In the genomic region with DNA sequence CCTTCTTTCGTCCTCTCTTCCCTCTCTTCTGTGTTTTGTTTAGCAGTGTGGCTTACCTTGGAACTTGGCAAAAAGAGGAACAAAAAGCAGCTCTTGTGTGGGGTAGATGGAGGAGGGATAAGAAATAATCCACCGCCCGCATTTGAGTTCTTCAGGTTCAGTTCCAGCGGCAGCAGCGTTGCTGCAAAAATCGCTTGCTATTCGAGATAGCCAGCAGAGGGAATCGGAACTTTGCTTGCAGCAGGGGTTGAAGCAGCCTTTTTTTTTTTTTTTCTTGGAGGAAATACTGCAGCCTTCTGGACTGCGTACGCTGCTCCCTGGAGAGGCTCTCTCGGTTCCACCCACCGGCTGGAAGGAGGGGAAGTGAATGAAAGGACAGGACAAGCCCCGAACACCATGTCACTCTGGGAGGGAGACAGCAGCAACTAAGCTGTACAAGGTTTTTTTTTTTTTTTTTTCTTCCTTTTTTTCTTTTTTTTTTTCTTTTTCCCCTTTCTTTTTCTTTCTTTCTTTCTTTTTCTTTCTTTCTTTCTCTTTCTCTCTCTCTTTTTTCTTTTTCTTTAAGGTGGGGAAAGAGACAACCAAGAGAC, we compare ENCODE assay signal across 1 cellular context.
A peak's percentile ranks its signal among the peaks of the same experiment; 100 is the strongest.
TF ChIP-seq lines count a peak whose summit lies in the region.

A gene (plus strand): TSS at position 397 of the 590 bp plus-strand sequence.

TF ChIP-seq in HEK293, 187 proteins besides CTCF, POLR2A, EP300 and RAD21 (continued from another document):
- TF ChIP-seq, protein P1, sequence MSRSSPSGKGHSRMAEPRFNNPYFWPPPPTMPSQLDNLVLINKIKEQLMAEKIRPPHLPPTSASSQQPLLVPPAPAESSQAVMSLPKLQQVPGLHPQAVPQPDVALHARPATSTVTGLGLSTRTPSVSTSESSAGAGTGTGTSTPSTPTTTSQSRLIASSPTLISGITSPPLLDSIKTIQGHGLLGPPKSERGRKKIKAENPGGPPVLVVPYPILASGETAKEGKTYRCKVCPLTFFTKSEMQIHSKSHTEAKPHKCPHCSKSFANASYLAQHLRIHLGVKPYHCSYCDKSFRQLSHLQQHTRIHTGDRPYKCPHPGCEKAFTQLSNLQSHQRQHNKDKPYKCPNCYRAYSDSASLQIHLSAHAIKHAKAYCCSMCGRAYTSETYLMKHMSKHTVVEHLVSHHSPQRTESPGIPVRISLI (tag by site-specific recombination; IDR thresholded peaks at IDR 0.05), result peak; percentile 88
- TF ChIP-seq, protein P2, sequence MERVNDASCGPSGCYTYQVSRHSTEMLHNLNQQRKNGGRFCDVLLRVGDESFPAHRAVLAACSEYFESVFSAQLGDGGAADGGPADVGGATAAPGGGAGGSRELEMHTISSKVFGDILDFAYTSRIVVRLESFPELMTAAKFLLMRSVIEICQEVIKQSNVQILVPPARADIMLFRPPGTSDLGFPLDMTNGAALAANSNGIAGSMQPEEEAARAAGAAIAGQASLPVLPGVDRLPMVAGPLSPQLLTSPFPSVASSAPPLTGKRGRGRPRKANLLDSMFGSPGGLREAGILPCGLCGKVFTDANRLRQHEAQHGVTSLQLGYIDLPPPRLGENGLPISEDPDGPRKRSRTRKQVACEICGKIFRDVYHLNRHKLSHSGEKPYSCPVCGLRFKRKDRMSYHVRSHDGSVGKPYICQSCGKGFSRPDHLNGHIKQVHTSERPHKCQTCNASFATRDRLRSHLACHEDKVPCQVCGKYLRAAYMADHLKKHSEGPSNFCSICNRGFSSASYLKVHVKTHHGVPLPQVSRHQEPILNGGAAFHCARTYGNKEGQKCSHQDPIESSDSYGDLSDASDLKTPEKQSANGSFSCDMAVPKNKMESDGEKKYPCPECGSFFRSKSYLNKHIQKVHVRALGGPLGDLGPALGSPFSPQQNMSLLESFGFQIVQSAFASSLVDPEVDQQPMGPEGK (tag by site-specific recombination; IDR thresholded peaks at IDR 0.05), result 0 out of 2 replicates have a peak, but pooled peaks have one; percentile 7
- TF ChIP-seq ZNF366 (tag by site-specific recombination; conservative IDR thresholded peaks at IDR 0.05), result peak; percentile 71
- TF ChIP-seq, protein P3, sequence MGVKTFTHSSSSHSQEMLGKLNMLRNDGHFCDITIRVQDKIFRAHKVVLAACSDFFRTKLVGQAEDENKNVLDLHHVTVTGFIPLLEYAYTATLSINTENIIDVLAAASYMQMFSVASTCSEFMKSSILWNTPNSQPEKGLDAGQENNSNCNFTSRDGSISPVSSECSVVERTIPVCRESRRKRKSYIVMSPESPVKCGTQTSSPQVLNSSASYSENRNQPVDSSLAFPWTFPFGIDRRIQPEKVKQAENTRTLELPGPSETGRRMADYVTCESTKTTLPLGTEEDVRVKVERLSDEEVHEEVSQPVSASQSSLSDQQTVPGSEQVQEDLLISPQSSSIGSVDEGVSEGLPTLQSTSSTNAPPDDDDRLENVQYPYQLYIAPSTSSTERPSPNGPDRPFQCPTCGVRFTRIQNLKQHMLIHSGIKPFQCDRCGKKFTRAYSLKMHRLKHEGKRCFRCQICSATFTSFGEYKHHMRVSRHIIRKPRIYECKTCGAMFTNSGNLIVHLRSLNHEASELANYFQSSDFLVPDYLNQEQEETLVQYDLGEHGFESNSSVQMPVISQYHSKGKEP (tag by site-specific recombination; IDR thresholded peaks at IDR 0.05), result peak; percentile 96
- TF ChIP-seq ZNF654 (tag by site-specific recombination; IDR thresholded peaks at IDR 0.05; ENCODE audit: low read depth), result peak; percentile 22
- 0 out of 2 replicates have a peak, but pooled peaks have one; percentile 10 for TF ChIP-seq SP7 (tag by site-specific recombination; IDR thresholded peaks at IDR 0.05)
- TF ChIP-seq ZNF214 (tag by site-specific recombination; IDR thresholded peaks at IDR 0.05; ENCODE audit: borderline replicate concordance), result no peak
- no peak for TF ChIP-seq BCL11A (tag by site-specific recombination; IDR thresholded peaks at IDR 0.05; ENCODE audit: low read depth)
- TF ChIP-seq PRDM1 (tag by site-specific recombination; IDR thresholded peaks at IDR 0.05), result 0 out of 2 replicates have a peak, but pooled peaks have one; percentile 23
- TF ChIP-seq ZNF2 (tag by site-specific recombination; IDR thresholded peaks at IDR 0.05), result peak; percentile 49; the same call in 1 of the 2 replicates
- TF ChIP-seq ZSCAN30 (tag by site-specific recombination; IDR thresholded peaks at IDR 0.05), result peak; percentile 48; the same call in 1 of the 2 replicates
- no peak for TF ChIP-seq ZNF146 (tag by site-specific recombination; IDR thresholded peaks at IDR 0.05)
- TF ChIP-seq KLF8 (tag by site-specific recombination; IDR thresholded peaks at IDR 0.05), result 0 out of 2 replicates have a peak, but pooled peaks have one; percentile 17
- TF ChIP-seq ZNF335 (tag by site-specific recombination; conservative IDR thresholded peaks at IDR 0.05), result peak; percentile 83
- no peak for TF ChIP-seq ZBTB1 (tag by site-specific recombination; IDR thresholded peaks at IDR 0.05)
- TF ChIP-seq, protein P4, sequence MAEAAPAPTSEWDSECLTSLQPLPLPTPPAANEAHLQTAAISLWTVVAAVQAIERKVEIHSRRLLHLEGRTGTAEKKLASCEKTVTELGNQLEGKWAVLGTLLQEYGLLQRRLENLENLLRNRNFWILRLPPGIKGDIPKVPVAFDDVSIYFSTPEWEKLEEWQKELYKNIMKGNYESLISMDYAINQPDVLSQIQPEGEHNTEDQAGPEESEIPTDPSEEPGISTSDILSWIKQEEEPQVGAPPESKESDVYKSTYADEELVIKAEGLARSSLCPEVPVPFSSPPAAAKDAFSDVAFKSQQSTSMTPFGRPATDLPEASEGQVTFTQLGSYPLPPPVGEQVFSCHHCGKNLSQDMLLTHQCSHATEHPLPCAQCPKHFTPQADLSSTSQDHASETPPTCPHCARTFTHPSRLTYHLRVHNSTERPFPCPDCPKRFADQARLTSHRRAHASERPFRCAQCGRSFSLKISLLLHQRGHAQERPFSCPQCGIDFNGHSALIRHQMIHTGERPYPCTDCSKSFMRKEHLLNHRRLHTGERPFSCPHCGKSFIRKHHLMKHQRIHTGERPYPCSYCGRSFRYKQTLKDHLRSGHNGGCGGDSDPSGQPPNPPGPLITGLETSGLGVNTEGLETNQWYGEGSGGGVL (tag by site-specific recombination; IDR thresholded peaks at IDR 0.05), result peak; percentile 40; the same call in 1 of the 2 replicates
- TF ChIP-seq ZNF24 (tag by site-specific recombination; IDR thresholded peaks at IDR 0.05), result no peak
- peak; percentile 30; the same call in 1 of the 2 replicates for TF ChIP-seq IKZF3 (tag by site-specific recombination; IDR thresholded peaks at IDR 0.05)
- TF ChIP-seq ZXDB (tag by site-specific recombination; IDR thresholded peaks at IDR 0.05), result peak; percentile 76
- 0 out of 2 replicates have a peak, but pooled peaks have one; percentile 12 for TF ChIP-seq ZEB2 (tag by site-specific recombination; IDR thresholded peaks at IDR 0.05)
- TF ChIP-seq, protein P5, sequence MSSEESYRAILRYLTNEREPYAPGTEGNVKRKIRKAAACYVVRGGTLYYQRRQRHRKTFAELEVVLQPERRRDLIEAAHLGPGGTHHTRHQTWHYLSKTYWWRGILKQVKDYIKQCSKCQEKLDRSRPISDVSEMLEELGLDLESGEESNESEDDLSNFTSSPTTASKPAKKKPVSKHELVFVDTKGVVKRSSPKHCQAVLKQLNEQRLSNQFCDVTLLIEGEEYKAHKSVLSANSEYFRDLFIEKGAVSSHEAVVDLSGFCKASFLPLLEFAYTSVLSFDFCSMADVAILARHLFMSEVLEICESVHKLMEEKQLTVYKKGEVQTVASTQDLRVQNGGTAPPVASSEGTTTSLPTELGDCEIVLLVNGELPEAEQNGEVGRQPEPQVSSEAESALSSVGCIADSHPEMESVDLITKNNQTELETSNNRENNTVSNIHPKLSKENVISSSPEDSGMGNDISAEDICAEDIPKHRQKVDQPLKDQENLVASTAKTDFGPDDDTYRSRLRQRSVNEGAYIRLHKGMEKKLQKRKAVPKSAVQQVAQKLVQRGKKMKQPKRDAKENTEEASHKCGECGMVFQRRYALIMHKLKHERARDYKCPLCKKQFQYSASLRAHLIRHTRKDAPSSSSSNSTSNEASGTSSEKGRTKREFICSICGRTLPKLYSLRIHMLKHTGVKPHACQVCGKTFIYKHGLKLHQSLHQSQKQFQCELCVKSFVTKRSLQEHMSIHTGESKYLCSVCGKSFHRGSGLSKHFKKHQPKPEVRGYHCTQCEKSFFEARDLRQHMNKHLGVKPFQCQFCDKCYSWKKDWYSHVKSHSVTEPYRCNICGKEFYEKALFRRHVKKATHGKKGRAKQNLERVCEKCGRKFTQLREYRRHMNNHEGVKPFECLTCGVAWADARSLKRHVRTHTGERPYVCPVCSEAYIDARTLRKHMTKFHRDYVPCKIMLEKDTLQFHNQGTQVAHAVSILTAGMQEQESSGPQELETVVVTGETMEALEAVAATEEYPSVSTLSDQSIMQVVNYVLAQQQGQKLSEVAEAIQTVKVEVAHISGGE (tag by site-specific recombination; conservative IDR thresholded peaks at IDR 0.05; ENCODE audit: low read depth), result peak; percentile 58
- peak; percentile 57; the same call in 1 of the 2 replicates for TF ChIP-seq MZF1 (tag by site-specific recombination; IDR thresholded peaks at IDR 0.05; ENCODE audit: borderline replicate concordance)
- TF ChIP-seq ZNF600 (tag by site-specific recombination; IDR thresholded peaks at IDR 0.05), result 0 out of 2 replicates have a peak, but pooled peaks have one; percentile 20
- no peak for TF ChIP-seq ZNF19 (tag by site-specific recombination; IDR thresholded peaks at IDR 0.05; ENCODE audit: low read depth)
- peak; percentile 74 for TF ChIP-seq ZBTB17 (tag by site-specific recombination; IDR thresholded peaks at IDR 0.05)
